13 cellular contexts compared by ENCODE assay signal in the genomic region with DNA sequence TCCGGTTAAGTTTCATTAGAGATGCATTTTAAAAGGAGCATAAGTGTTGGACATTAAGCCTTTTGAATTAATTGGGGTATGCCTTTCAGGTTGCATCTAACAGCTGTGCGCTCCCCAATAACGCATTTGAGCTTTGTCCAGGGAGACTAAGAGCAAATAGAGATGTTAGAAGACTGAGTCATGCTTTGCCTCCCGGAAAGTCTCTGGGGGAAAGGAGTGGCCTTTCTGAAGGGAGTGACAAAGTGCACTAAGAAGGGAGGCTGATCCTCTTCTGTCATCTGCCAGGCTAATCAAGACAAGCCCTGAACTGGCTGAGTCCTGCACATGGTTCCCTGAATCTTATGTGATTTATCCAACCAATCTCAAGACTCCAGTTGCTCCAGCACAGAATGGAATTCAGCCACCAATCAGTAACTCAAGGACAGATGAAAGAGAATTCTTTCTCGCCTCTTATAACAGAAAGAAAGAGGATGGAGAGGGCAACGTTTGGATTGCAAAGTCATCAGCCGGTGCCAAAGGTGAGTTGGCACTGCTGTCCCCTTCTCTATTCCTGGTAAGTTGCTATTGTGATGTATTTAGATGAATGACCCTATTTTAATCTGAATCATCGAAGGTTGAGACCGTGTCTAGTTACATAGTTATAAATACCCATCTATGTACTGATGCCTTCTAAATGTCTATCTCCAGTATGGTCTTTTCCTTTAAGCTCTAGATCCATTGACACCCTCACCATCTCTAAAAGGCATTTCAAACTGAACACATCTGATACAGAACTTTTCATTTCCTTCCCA. TPM values are rescaled to one million over a fixed set of nuclear protein-coding genes. Genes with fewer than 3 reads are reported as not detected.
DNase-seq lines count a peak whose midpoint lies in the region; ATAC-seq, FAIRE-seq and TF ChIP-seq lines count a peak whose summit lies in the region.
"Had no signal": no experiment of that assay in that cellular context is flagged by ENCODE, and none has a peak within 500 bp of the region (broad histone marks: within the 10 kb centered on the region; RNA-seq: fewer than 3 reads in every experiment).

No MANE protein-coding gene starts in this region.

- no peaks in the 10 kb centered on the region for H3K9me3 Mint-ChIP-seq in astrocyte (ENCODE audit: unreplicated experiment)
- H3K9me3 Mint-ChIP-seq in activated T-helper 17 cell treated with anti-CD3 and anti-CD28 coated beads, Interleukin-2, amount 50 U/mL, for 72 hours = no peaks in the 10 kb centered on the region
- H3K9me3 Mint-ChIP-seq: central memory CD8-positive, alpha-beta T cell had no signal

- no peak overlapping the region for H3K27ac ChIP-seq in astrocyte (ENCODE audit: low read depth, low read length)
- H3K27ac ChIP-seq in tibial nerve = no peak overlapping the region
- H3K27ac ChIP-seq in testis = no peak overlapping the region
- H3K27ac ChIP-seq: C4-2B, right lobe of liver had no signal

- TF ChIP-seq POLR2A in tibial nerve (IDR thresholded peaks at IDR 0.05) (no peak), testis (IDR thresholded peaks at IDR 0.05) (no peak)

- peaks cover 35% of the 10 kb centered on the region for H3K79me2 ChIP-seq in astrocyte (ENCODE audit: insufficient read depth, low read length)

- H3K4me1 Mint-ChIP-seq in astrocyte (ENCODE audit: low read depth, unreplicated experiment) = peaks cover 6% of the 10 kb centered on the region
- no peaks in the 10 kb centered on the region for H3K4me1 Mint-ChIP-seq in activated T-helper 17 cell treated with anti-CD3 and anti-CD28 coated beads, Interleukin-2, amount 50 U/mL, for 72 hours
- H3K4me1 Mint-ChIP-seq: central memory CD8-positive, alpha-beta T cell had no signal

- 64 to 66% methylated on average over 9 of the region's 9 CpGs for WGBS in tibial nerve, 2 donors
- WGBS in testis, 2 donors = 76 to 78% methylated on average over 9 of the region's 9 CpGs

- intact Hi-C loops in testis (cut with DNase I; ENCODE audit: low total_unique reads) = no loop called here

- DNase-seq in ACHN = peak; percentile 68
- peak; percentile 40 for DNase-seq in HS-27A (ENCODE audit: low read depth)
- peak; percentile 57 for DNase-seq in astrocyte (ENCODE audit: low read depth)
- DNase-seq in inferior parietal cortex (ENCODE audit: extremely low spot score) = peak; percentile 22
- no peak for DNase-seq in tibial nerve (ENCODE audit: low spot score in 2 of 2)
- no peak for DNase-seq in testis
- DNase-seq: Karpas-422; right lobe of liver; stimulated activated naive CD4-positive, alpha-beta T cell had no signal

- no peak for TF ChIP-seq CTCF in astrocyte (IDR thresholded peaks at IDR 0.05; ENCODE audit: insufficient read depth, low read depth, low read length)
- TF ChIP-seq CTCF in tibial nerve (IDR thresholded peaks at IDR 0.05) = no peak
- no peak for TF ChIP-seq CTCF in testis (IDR thresholded peaks at IDR 0.05)

- no peak overlapping the region for H3K9ac ChIP-seq in astrocyte (ENCODE audit: low read length)

- H3K36me3 ChIP-seq in astrocyte (ENCODE audit: insufficient read depth, low read length) (peaks cover 12% of the 10 kb centered on the region), tibial nerve (peaks cover 0 to 42% (median 0%) of the 10 kb centered on the region in 3 donors), testis (ENCODE audit: low read depth, missing control alignments) (no peaks in the 10 kb centered on the region)

- FAIRE-seq in astrocyte (lab: Jason Lieb, UNC) = peak; percentile 73

- no peak for TF ChIP-seq EP300 in tibial nerve (IDR thresholded peaks at IDR 0.05)

- H2AFZ ChIP-seq in astrocyte (ENCODE audit: low read depth, low read length) = no peak overlapping the region

- H3K4me3 Mint-ChIP-seq in astrocyte (ENCODE audit: unreplicated experiment) = no peak overlapping the region
- no peak overlapping the region for H3K4me3 Mint-ChIP-seq in activated T-helper 17 cell treated with anti-CD3 and anti-CD28 coated beads, Interleukin-2, amount 50 U/mL, for 72 hours
- H3K4me3 Mint-ChIP-seq: central memory CD8-positive, alpha-beta T cell had no signal

- H3K4me2 ChIP-seq in astrocyte (ENCODE audit: low read length) = peak overlapping the region; percentile 51

- no peaks in the 10 kb centered on the region for H3K27me3 Mint-ChIP-seq in astrocyte (ENCODE audit: low read depth, unreplicated experiment)
- no peaks in the 10 kb centered on the region for H3K27me3 Mint-ChIP-seq in activated T-helper 17 cell treated with anti-CD3 and anti-CD28 coated beads, Interleukin-2, amount 50 U/mL, for 72 hours
- H3K27me3 Mint-ChIP-seq: central memory CD8-positive, alpha-beta T cell had no signal

- H3K4me3 ChIP-seq in astrocyte (ENCODE audit: insufficient read depth, low read depth, low read length) (no peak overlapping the region), tibial nerve (no peak overlapping the region), testis (no peak overlapping the region)
- H3K4me3 ChIP-seq: right lobe of liver had no signal

- ATAC-seq in activated T-helper 17 cell treated with anti-CD3 and anti-CD28 coated beads, Interleukin-2, amount 50 U/mL, for 72 hours (replicated peaks) = no peak
- no peak for ATAC-seq in GM21423 (IDR thresholded peaks at IDR 0.05; ENCODE audit: unreplicated experiment)

- H3K9me3 ChIP-seq in astrocyte (ENCODE audit: insufficient read depth, low read depth, low read length) (no peaks in the 10 kb centered on the region), tibial nerve (no peaks in the 10 kb centered on the region), testis (no peaks in the 10 kb centered on the region)
- H3K9me3 ChIP-seq: right lobe of liver had no signal

- in situ Hi-C loops in ACHN (cut with HindIII; ENCODE audit: low pct_ligation_motif_present, low pct_unique_long_range_greater_than_20kb, low sequenced_read_pairs) = no loop called here

- H3K27ac Mint-ChIP-seq in astrocyte (ENCODE audit: unreplicated experiment) = no peak overlapping the region
- no peak overlapping the region for H3K27ac Mint-ChIP-seq in activated T-helper 17 cell treated with anti-CD3 and anti-CD28 coated beads, Interleukin-2, amount 50 U/mL, for 72 hours

- H3K27me3 ChIP-seq in astrocyte (ENCODE audit: insufficient read depth, low read length) (no peaks in the 10 kb centered on the region), tibial nerve (no peaks in the 10 kb centered on the region), testis (no peaks in the 10 kb centered on the region)
- H3K27me3 ChIP-seq: right lobe of liver had no signal

- peaks cover 26% of the 10 kb centered on the region for H4K20me1 ChIP-seq in astrocyte (ENCODE audit: insufficient read depth, low read length)

- H3K4me1 ChIP-seq in astrocyte (ENCODE audit: insufficient read depth, low read length) = peaks cover 13% of the 10 kb centered on the region
- peaks cover 0 to 9% (median 0%) of the 10 kb centered on the region in 4 donors for H3K4me1 ChIP-seq in tibial nerve
- no peaks in the 10 kb centered on the region for H3K4me1 ChIP-seq in testis
- H3K4me1 ChIP-seq: right lobe of liver had no signal

- H3K36me3 Mint-ChIP-seq in astrocyte (ENCODE audit: low read depth, unreplicated experiment) = peaks cover 10% of the 10 kb centered on the region
- no peaks in the 10 kb centered on the region for H3K36me3 Mint-ChIP-seq in activated T-helper 17 cell treated with anti-CD3 and anti-CD28 coated beads, Interleukin-2, amount 50 U/mL, for 72 hours (ENCODE audit: low read depth)

RNA-seq across cellular contexts. Expression of a gene that starts 12.1 kb away (rescaled TPM):
- total RNA-seq in astrocyte = 51.6 and 58.1 TPM in 2 replicates
- total RNA-seq in tibial nerve = 10 to 100 TPM; 11.8 to 27.8 (median 23.3) TPM
- 10 to 100 TPM; 12.7 to 28.1 TPM for total RNA-seq in activated T-helper 17 cell treated with anti-CD3 and anti-CD28 coated beads, Interleukin-2, amount 50 U/mL, for 72 hours
- 10 to 100 TPM; 11.4 to 14.3 TPM for total RNA-seq in testis
- 12.2 TPM for polyA plus RNA-seq in testis (ENCODE audit: insufficient read depth, low read depth, low replicate concordance)

RNA-seq across cellular contexts. Expression of a gene that starts 48.2 kb away (rescaled TPM):
- 21.0 and 26.8 TPM in 2 replicates for total RNA-seq in astrocyte
- total RNA-seq in tibial nerve = 10 to 100 TPM; 10.3 to 14.9 (median 12.1) TPM
- 10 to 100 TPM; 30.6 to 59.2 TPM for total RNA-seq in activated T-helper 17 cell treated with anti-CD3 and anti-CD28 coated beads, Interleukin-2, amount 50 U/mL, for 72 hours
- 10 to 100 TPM; 26.9 to 29.8 TPM for total RNA-seq in testis
- 59.2 TPM for polyA plus RNA-seq in testis (ENCODE audit: insufficient read depth, low read depth, low replicate concordance)

Comparison
In these comparisons a context has a peak if more than half of its experiments do, and no peak if none do; other contexts are left out.
1. DNase-seq: peak in ACHN (single experiment), HS-27A (single experiment), astrocyte (single experiment) and inferior parietal cortex (single experiment); none in tibial nerve (0 of 2) and testis (single experiment).